8 cellular contexts compared by ENCODE assay signal in the genomic region with DNA sequence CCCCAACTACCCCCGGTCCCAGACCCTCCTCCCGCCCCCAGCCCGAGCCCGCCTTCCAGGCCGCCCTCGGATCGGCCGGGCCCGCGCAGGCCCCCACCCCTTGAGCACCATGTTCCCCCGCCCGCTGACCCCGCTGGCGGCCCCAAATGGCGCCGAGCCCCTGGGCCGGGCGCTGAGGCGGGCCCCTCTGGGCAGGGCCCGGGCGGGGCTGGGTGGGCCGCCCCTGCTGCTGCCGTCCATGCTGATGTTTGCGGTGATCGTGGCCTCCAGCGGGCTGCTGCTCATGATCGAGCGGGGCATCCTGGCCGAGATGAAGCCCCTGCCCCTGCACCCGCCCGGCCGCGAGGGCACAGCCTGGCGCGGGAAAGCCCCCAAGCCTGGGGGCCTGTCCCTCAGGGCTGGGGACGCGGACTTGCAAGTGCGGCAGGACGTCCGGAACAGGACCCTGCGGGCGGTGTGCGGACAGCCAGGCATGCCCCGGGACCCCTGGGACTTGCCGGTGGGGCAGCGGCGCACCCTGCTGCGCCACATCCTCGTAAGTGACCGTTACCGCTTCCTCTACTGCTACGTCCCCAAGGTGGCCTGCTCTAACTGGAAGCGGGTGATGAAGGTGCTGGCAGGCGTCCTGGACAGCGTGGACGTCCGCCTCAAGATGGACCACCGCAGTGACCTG. TPM values are rescaled to one million over a fixed set of nuclear protein-coding genes. Genes with fewer than 3 reads are reported as not detected.
DNase-seq lines count a peak whose midpoint lies in the region; ATAC-seq, FAIRE-seq and TF ChIP-seq lines count a peak whose summit lies in the region.

No MANE protein-coding gene starts in this region.

- H3K27ac Mint-ChIP-seq in activated CD4-positive, alpha-beta T cell treated with anti-CD3 and anti-CD28 coated beads for 36 hours, result peak overlapping the region; percentile 74
- H3K27ac Mint-ChIP-seq in naive B cell, result peak overlapping the region in 5 of 6 donors; percentile 66 to 95 (median 93)

- H2AFZ ChIP-seq in endothelial cell of umbilical vein (ENCODE audit: low read depth, low read length), result peak overlapping the region; percentile 76

- no peak overlapping the region for H3K27ac ChIP-seq in endothelial cell of umbilical vein (ENCODE audit: insufficient read depth, low read depth, low read length)

- H3K9ac ChIP-seq in endothelial cell of umbilical vein (replicated peaks; ENCODE audit: extremely low read depth, insufficient read depth, low read length), result peak overlapping the region; percentile 65

- no peak for TF ChIP-seq POLR2A in endothelial cell of umbilical vein (IDR thresholded peaks at IDR 0.05; ENCODE audit: low read depth, low read length)

- H3K4me3 Mint-ChIP-seq in activated CD4-positive, alpha-beta T cell treated with anti-CD3 and anti-CD28 coated beads for 36 hours, result peak overlapping the region; percentile 76
- H3K4me3 Mint-ChIP-seq in naive B cell, result peak overlapping the region; percentile 86 to 95 (median 88)

- intact Hi-C loops in activated CD4-positive, alpha-beta T cell treated with anti-CD3 and anti-CD28 coated beads for 36 hours (cut with DNase I, micrococcal nuclease), result loop anchor here (1.0 to 2.0 kb wide), 3 partner anchors 16 to 31 kb away; partner anchors contain the start of gene BAHD1 (in 1 of the 2)
- intact Hi-C loops in endothelial cell of umbilical vein (cut with micrococcal nuclease), result loop anchor here (2.0 kb wide), 2 partner anchors 30 to 36 kb away; partner anchors contain the start of gene BAHD1

- peak overlapping the region; percentile 40 for H3K4me2 ChIP-seq in endothelial cell of umbilical vein (ENCODE audit: insufficient read depth, low read length)

- POLR2A ChIA-PET in activated CD4-positive, alpha-beta T cell treated with anti-CD3 and anti-CD28 coated beads for 36 hours (lab: Charles Lee), result interaction anchor here (0.7 kb wide), 1 partner anchor 32 kb away, joined by 3 read pairs; no protein-coding TSS in a partner anchor
- POLR2A ChIA-PET in endothelial cell of umbilical vein (lab: Charles Lee), result no interaction called here

- no peaks in the 10 kb centered on the region for H3K9me3 Mint-ChIP-seq in activated CD4-positive, alpha-beta T cell treated with anti-CD3 and anti-CD28 coated beads for 36 hours (ENCODE audit: low read depth)
- no peaks in the 10 kb centered on the region for H3K9me3 Mint-ChIP-seq in naive B cell

- H3K9me1 ChIP-seq in endothelial cell of umbilical vein (replicated peaks; ENCODE audit: control insufficient read depth, extremely low read depth, insufficient read depth, low read length), result no peaks in the 10 kb centered on the region

- peak; percentile 31 for FAIRE-seq in endothelial cell of umbilical vein (lab: Jason Lieb, UNC)

- dilution Hi-C loops in endothelial cell of umbilical vein (cut with MboI; ENCODE audit: extremely low pct_ligation_motif_present, low sequenced_read_pairs), result no loop called here

- TF ChIP-seq CTCF in endothelial cell of umbilical vein (IDR thresholded peaks at IDR 0.05; ENCODE audit: extremely low read depth in 1 of 2, insufficient read depth in 1 of 2, low read depth in 1 of 2, low read length in 2 of 2), result no peak

- CTCF ChIA-PET in activated CD4-positive, alpha-beta T cell treated with anti-CD3 and anti-CD28 coated beads for 36 hours (lab: Charles Lee), result interaction anchor here (1.3 kb wide), 1 partner anchor 49 kb away, joined by 3 read pairs; no protein-coding TSS in a partner anchor
- CTCF ChIA-PET in endothelial cell of umbilical vein (lab: Charles Lee), result no interaction called here

- H3K4me3 ChIP-seq in endothelial cell of umbilical vein (replicated peaks in 1 of 3; ENCODE audit: insufficient read depth in 1 of 3, low read depth in 1 of 3, low read length in 3 of 3), result peak overlapping the region; percentile 19 to 66 (median 64)

- BruUV-seq in endothelial cell of umbilical vein (replicated peaks; lab: Mats Ljungman, UMichigan), result no TSS peak

- peak; percentile 38 for ATAC-seq in activated CD4-positive, alpha-beta T cell treated with anti-CD3 and anti-CD28 coated beads for 36 hours
- ATAC-seq in HG03103 (IDR thresholded peaks at IDR 0.05; ENCODE audit: low read depth, unreplicated experiment) (peak; percentile 26), naive B cell (ENCODE audit: low read depth in 2 of 2) (peak; percentile 41 to 48), HG02970 (IDR thresholded peaks at IDR 0.05; ENCODE audit: low FRiP score, unreplicated experiment) (no peak), GM21367 (IDR thresholded peaks at IDR 0.05; ENCODE audit: unreplicated experiment) (no peak)

- H3K4me1 ChIP-seq in endothelial cell of umbilical vein (ENCODE audit: control insufficient read depth, extremely low read depth, insufficient read depth, low read length), result peaks cover 6% of the 10 kb centered on the region

- peaks cover 19% of the 10 kb centered on the region for H3K4me1 Mint-ChIP-seq in activated CD4-positive, alpha-beta T cell treated with anti-CD3 and anti-CD28 coated beads for 36 hours
- H3K4me1 Mint-ChIP-seq in naive B cell, result peaks cover 5 to 26% (median 10%) of the 10 kb centered on the region in 3 donors

- no peaks in the 10 kb centered on the region for H3K27me3 Mint-ChIP-seq in activated CD4-positive, alpha-beta T cell treated with anti-CD3 and anti-CD28 coated beads for 36 hours
- H3K27me3 Mint-ChIP-seq in naive B cell, result no peaks in the 10 kb centered on the region

- H3K9me3 ChIP-seq in endothelial cell of umbilical vein (replicated peaks; ENCODE audit: control insufficient read depth, insufficient read depth, low read length), result no peaks in the 10 kb centered on the region

- H4K20me1 ChIP-seq in endothelial cell of umbilical vein (replicated peaks; ENCODE audit: control insufficient read depth, extremely low read depth, insufficient read depth, low read length), result no peaks in the 10 kb centered on the region

- H3K36me3 ChIP-seq in endothelial cell of umbilical vein (ENCODE audit: control insufficient read depth in 2 of 2, extremely low read depth in 1 of 2, insufficient read depth in 2 of 2, low read length in 2 of 2), result peaks cover 0 to 2% of the 10 kb centered on the region in 2 experiments

- peak; percentile 42 for DNase-seq in activated CD4-positive, alpha-beta T cell treated with anti-CD3 and anti-CD28 coated beads for 36 hours
- DNase-seq in activated CD4-positive, alpha-beta T cell treated with anti-CD3 and anti-CD28 coated beads for 4 hours, result no peak
- DNase-seq in UCSD-AML1 (lab: John Stamatoyannopoulos, UW; ENCODE audit: unreplicated experiment) (peak; percentile 44), endothelial cell of umbilical vein (ENCODE audit: low read depth, low spot score) (peak; percentile 41), naive B cell (no peak)

- H3K27me3 ChIP-seq in endothelial cell of umbilical vein (ENCODE audit: control insufficient read depth in 2 of 2, insufficient read depth in 2 of 2, low read length in 2 of 2), result no peaks in the 10 kb centered on the region

- no peaks in the 10 kb centered on the region for H3K79me2 ChIP-seq in endothelial cell of umbilical vein (ENCODE audit: control insufficient read depth, insufficient read depth, low read length)

- H3K36me3 Mint-ChIP-seq in activated CD4-positive, alpha-beta T cell treated with anti-CD3 and anti-CD28 coated beads for 36 hours (ENCODE audit: low read depth), result no peaks in the 10 kb centered on the region
- no peaks in the 10 kb centered on the region for H3K36me3 Mint-ChIP-seq in naive B cell

TF ChIP-seq in endothelial cell of umbilical vein, 7 proteins besides CTCF, POLR2A, EP300 and RAD21:
- no peak for TF ChIP-seq JUN (IDR thresholded peaks at IDR 0.05; ENCODE audit: borderline replicate concordance, insufficient read depth, insufficient read length, low read depth)
- no peak for TF ChIP-seq POLR2AphosphoS5 (IDR thresholded peaks at IDR 0.05; ENCODE audit: insufficient read depth, low read depth, low read length)
- TF ChIP-seq MYC (IDR thresholded peaks at IDR 0.05; ENCODE audit: low read depth, low read length), result no peak
- TF ChIP-seq, protein P1, sequence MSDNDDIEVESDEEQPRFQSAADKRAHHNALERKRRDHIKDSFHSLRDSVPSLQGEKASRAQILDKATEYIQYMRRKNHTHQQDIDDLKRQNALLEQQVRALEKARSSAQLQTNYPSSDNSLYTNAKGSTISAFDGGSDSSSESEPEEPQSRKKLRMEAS (IDR thresholded peaks at IDR 0.05; ENCODE audit: insufficient read depth, insufficient read length), result no peak
- TF ChIP-seq FOS (IDR thresholded peaks at IDR 0.05; ENCODE audit: borderline replicate concordance, insufficient read depth, low read length), result no peak
- TF ChIP-seq EZH2 (IDR thresholded peaks at IDR 0.05; ENCODE audit: borderline replicate concordance, low read depth, low read length, severe bottlenecking), result no peak
- no peak for TF ChIP-seq GATA2 (IDR thresholded peaks at IDR 0.05; ENCODE audit: insufficient read depth, insufficient read length, low read depth, low read length)

RNA-seq across cellular contexts. Expression of gene CHST14, which starts 0.5 kb away (rescaled TPM):
- 1 to 10 TPM; 5.4 to 6.2 TPM for total RNA-seq in activated CD4-positive, alpha-beta T cell treated with anti-CD3 and anti-CD28 coated beads for 36 hours
- total RNA-seq in endothelial cell of umbilical vein, result 45.9 and 49.2 TPM in 2 replicates
- 35.1 and 38.3 TPM in 2 replicates for polyA plus RNA-seq in endothelial cell of umbilical vein
- 31.4 and 31.9 TPM in 2 replicates for polyA plus RNA-seq in endothelial cell of umbilical vein (2011; cell fraction: cytosol; rRNA removed)
- 10.7 and 13.2 TPM in 2 replicates for polyA plus RNA-seq in endothelial cell of umbilical vein (2011; cell fraction: nucleus; rRNA removed)
- 32.1 and 34.2 TPM in 2 replicates for polyA plus RNA-seq in endothelial cell of umbilical vein (2012)
- polyA minus RNA-seq in endothelial cell of umbilical vein, result 26.0 and 27.5 TPM in 2 replicates
- polyA minus RNA-seq in endothelial cell of umbilical vein (2011; cell fraction: cytosol; rRNA and poly(A)+ RNA removed), result 5.3 TPM
- polyA minus RNA-seq in endothelial cell of umbilical vein (2011; cell fraction: nucleus; rRNA and poly(A)+ RNA removed), result 4.1 and 4.8 TPM in 2 replicates
- polyA plus RNA-seq in naive B cell (ENCODE audit: low read depth in 6 of 6), result 1 to 10 TPM; 1.4 to 3.2 (median 2.2) TPM

RNA-seq across cellular contexts. Expression of gene BAHD1, which starts 30.5 kb away (rescaled TPM):
- 10 to 100 TPM; 15.3 to 16.7 TPM for total RNA-seq in activated CD4-positive, alpha-beta T cell treated with anti-CD3 and anti-CD28 coated beads for 36 hours
- 19.1 and 19.7 TPM in 2 replicates for total RNA-seq in endothelial cell of umbilical vein
- polyA plus RNA-seq in endothelial cell of umbilical vein, result 6.3 and 7.0 TPM in 2 replicates
- polyA plus RNA-seq in endothelial cell of umbilical vein (2011; cell fraction: cytosol; rRNA removed), result 6.3 and 7.0 TPM in 2 replicates
- polyA plus RNA-seq in endothelial cell of umbilical vein (2011; cell fraction: nucleus; rRNA removed), result 11.6 and 13.6 TPM in 2 replicates
- 10.7 and 11.9 TPM in 2 replicates for polyA plus RNA-seq in endothelial cell of umbilical vein (2012)
- 5.6 and 11.0 TPM in 2 replicates for polyA minus RNA-seq in endothelial cell of umbilical vein
- polyA minus RNA-seq in endothelial cell of umbilical vein (2011; cell fraction: cytosol; rRNA and poly(A)+ RNA removed), result 4.5 TPM
- 6.1 and 6.3 TPM in 2 replicates for polyA minus RNA-seq in endothelial cell of umbilical vein (2011; cell fraction: nucleus; rRNA and poly(A)+ RNA removed)
- polyA plus RNA-seq in naive B cell (ENCODE audit: low read depth in 6 of 6), result 1 to 10 TPM in 5 of 6 donors, under 1 TPM in 1; 0.37 to 3.0 (median 1.9) TPM

Comparison
In these comparisons a context has a peak if more than half of its experiments do, and no peak if none do; other contexts are left out.
1. DNase-seq: peak in activated CD4-positive, alpha-beta T cell treated with anti-CD3 and anti-CD28 coated beads for 36 hours (single experiment), UCSD-AML1 (single experiment) and endothelial cell of umbilical vein (single experiment); none in activated CD4-positive, alpha-beta T cell treated with anti-CD3 and anti-CD28 coated beads for 4 hours (0 of 2) and naive B cell (single experiment).
2. ATAC-seq: peak in activated CD4-positive, alpha-beta T cell treated with anti-CD3 and anti-CD28 coated beads for 36 hours (single experiment), HG03103 (single experiment) and naive B cell (2 of 2); none in HG02970 (single experiment) and GM21367 (single experiment).